18 cellular contexts compared by ENCODE assay signal in genomic region chr5:181044662-181045305, GRCh38. TPM values are rescaled to one million over a fixed set of nuclear protein-coding genes. Genes with fewer than 3 reads are reported as not detected.
A peak's percentile ranks its signal among the peaks of the same experiment; 100 is the strongest.
DNase-seq lines count a peak whose midpoint lies in the region; ATAC-seq and TF ChIP-seq lines count a peak whose summit lies in the region.
"Had no signal": no experiment of that assay in that cellular context is flagged by ENCODE, and none has a peak within 500 bp of the region (broad histone marks: within the 10 kb centered on the region; RNA-seq: fewer than 3 reads in every experiment).

No MANE protein-coding gene starts in this region.

- peak; percentile 41 to 52 for ATAC-seq in stimulated activated naive B cell treated with anti-CD40 and anti-IgM and Interleukin-4, amounts not matched to agents 10 μg/mL and 1 μg/mL and 100 μg/mL, for 72 hours (replicated peaks)
- ATAC-seq in GM21367 (IDR thresholded peaks at IDR 0.05; ENCODE audit: unreplicated experiment) (no peak), GM18907 (IDR thresholded peaks at IDR 0.05; ENCODE audit: unreplicated experiment) (no peak)
- ATAC-seq: HCT116 had no signal

- H3K27ac Mint-ChIP-seq in stimulated activated naive B cell treated with anti-CD40 and anti-IgM and Interleukin-4, amounts not matched to agents 10 μg/mL and 1 μg/mL and 100 μg/mL, for 72 hours = no peak overlapping the region
- H3K27ac Mint-ChIP-seq: nephron had no signal

- no peaks in the 10 kb centered on the region for H3K4me1 ChIP-seq in GM23248 (ENCODE audit: insufficient read depth)
- no peaks in the 10 kb centered on the region for H3K4me1 ChIP-seq in right atrium auricular region
- H3K4me1 ChIP-seq: uterus had no signal

- H3K4me2 ChIP-seq in GM23248 (ENCODE audit: unreplicated experiment) = no peak overlapping the region

- H3K4me3 ChIP-seq in GM23248 = no peak overlapping the region
- H3K4me3 ChIP-seq in right atrium auricular region = no peak overlapping the region
- H3K4me3 ChIP-seq: uterus had no signal

- H3K27me3 Mint-ChIP-seq in stimulated activated naive B cell treated with anti-CD40 and anti-IgM and Interleukin-4, amounts not matched to agents 10 μg/mL and 1 μg/mL and 100 μg/mL, for 72 hours = peaks cover 26 to 45% of the 10 kb centered on the region in 2 donors

- peaks cover 0 to 5% of the 10 kb centered on the region in 2 donors for H3K4me1 Mint-ChIP-seq in stimulated activated naive B cell treated with anti-CD40 and anti-IgM and Interleukin-4, amounts not matched to agents 10 μg/mL and 1 μg/mL and 100 μg/mL, for 72 hours

- H3K9me2 ChIP-seq in GM23248 (ENCODE audit: insufficient read depth) = no peaks in the 10 kb centered on the region

- in situ Hi-C loops in GM23248 (cut with MboI) = loop anchor here (25.0 kb wide), 3 partner anchors 107 to 907 kb away; no protein-coding TSS in a partner anchor

- no peaks in the 10 kb centered on the region for H4K20me1 ChIP-seq in GM23248 (ENCODE audit: insufficient read depth)

- no peak for TF ChIP-seq CTCF in VCaP (conservative IDR thresholded peaks at IDR 0.05)
- TF ChIP-seq CTCF in right atrium auricular region (IDR thresholded peaks at IDR 0.05) = no peak

- peaks cover 28% of the 10 kb centered on the region for H3K27me3 ChIP-seq in GM23248 (replicated peaks; ENCODE audit: insufficient read depth)
- no peaks in the 10 kb centered on the region for H3K27me3 ChIP-seq in right atrium auricular region

- H3K27ac ChIP-seq in GM23248 = no peak overlapping the region
- H3K27ac ChIP-seq in VCaP = peak overlapping the region; percentile 37; the same call in 1 of the 2 replicates
- peak overlapping the region; percentile 73 to 76 for H3K27ac ChIP-seq in right atrium auricular region

- H3K9ac ChIP-seq in GM23248 = no peak overlapping the region

- H3K79me2 ChIP-seq in GM23248 (ENCODE audit: insufficient read depth) = no peaks in the 10 kb centered on the region

- no peaks in the 10 kb centered on the region for H3K36me3 Mint-ChIP-seq in stimulated activated naive B cell treated with anti-CD40 and anti-IgM and Interleukin-4, amounts not matched to agents 10 μg/mL and 1 μg/mL and 100 μg/mL, for 72 hours

- H3K36me3 ChIP-seq in GM23248 (ENCODE audit: low read depth) (no peaks in the 10 kb centered on the region), right atrium auricular region (no peaks in the 10 kb centered on the region)
- H3K36me3 ChIP-seq: uterus had no signal

- DNase-seq in GM23248 (peak; percentile 29), right atrium auricular region (ENCODE audit: low spot score) (peak; percentile 60), RKO (ENCODE audit: low spot score) (no peak), amygdala (lab: John Stamatoyannopoulos, UW) (no peak)
- no peak for DNase-seq in stimulated activated naive B cell treated with anti-CD40 and anti-IgM and Interleukin-4, amounts not matched to agents 10 μg/mL and 1 μg/mL and 100 μg/mL, for 72 hours
- DNase-seq: activated effector memory CD4-positive, alpha-beta T cell treated with anti-CD3 and anti-CD28 coated beads, Interleukin-2, amount 50 U/mL, for 16 hours; C1 segment of cervical spinal cord; NCI-H446 treated with DMSO at 0.1 percent for 48 hours; OCI-M1; stimulated activated CD4-positive, alpha-beta T cell treated with anti-CD3 and anti-CD28 coated beads, Interleukin-4, amount 100 ng/mL, for 24 hours had no signal

- H3F3A ChIP-seq in GM23248 (ENCODE audit: insufficient read depth) = no peaks in the 10 kb centered on the region

- WGBS in GM23248 (ENCODE audit: low coverage in 1 of 2, low lambda C conversion rate in 2 of 2, missing lambda C conversion rate in 2 of 2), 2 experiments = 53 to 54% methylated on average over 11 of the region's 11 CpGs

- H2AFZ ChIP-seq in GM23248 = no peak overlapping the region

- no peak overlapping the region for H3K4me3 Mint-ChIP-seq in stimulated activated naive B cell treated with anti-CD40 and anti-IgM and Interleukin-4, amounts not matched to agents 10 μg/mL and 1 μg/mL and 100 μg/mL, for 72 hours
- H3K4me3 Mint-ChIP-seq: nephron had no signal

- H3K9me3 Mint-ChIP-seq in stimulated activated naive B cell treated with anti-CD40 and anti-IgM and Interleukin-4, amounts not matched to agents 10 μg/mL and 1 μg/mL and 100 μg/mL, for 72 hours = no peaks in the 10 kb centered on the region
- H3K9me3 Mint-ChIP-seq: nephron had no signal

- H3K9me3 ChIP-seq in GM23248 (ENCODE audit: low read depth) = no peaks in the 10 kb centered on the region
- no peaks in the 10 kb centered on the region for H3K9me3 ChIP-seq in right atrium auricular region
- H3K9me3 ChIP-seq: uterus had no signal

RNA-seq across cellular contexts. Expression of gene BTNL9, which starts 4.7 kb away (rescaled TPM):
- total RNA-seq in GM23248 (2014; rRNA removed; shearing (Covaris generic)) = not detected in 2 replicates
- not detected in 2 replicates for polyA plus RNA-seq in GM23248 (2016; fragmentation: Nextera tagmentation; extraction: Ambion mirVana)
- total RNA-seq in right atrium auricular region = 10 to 100 TPM in 1 of 2 donors, 1 to 10 TPM in 1; 5.3 to 23.5 TPM

RNA-seq across cellular contexts. Expression of gene BTNL3, which starts 56.1 kb away (rescaled TPM):
- total RNA-seq in GM23248 (2014; rRNA removed; shearing (Covaris generic)) = not detected in 2 replicates
- not detected in 2 replicates for polyA plus RNA-seq in GM23248 (2016; fragmentation: Nextera tagmentation; extraction: Ambion mirVana)
- total RNA-seq in right atrium auricular region = not detected
- total RNA-seq: dermis microvascular lymphatic vessel endothelial cell, lung microvascular endothelial cell, uterus had no signal

Comparison
In these comparisons a context has a peak if more than half of its experiments do, and no peak if none do; other contexts are left out.
1. DNase-seq: peak in GM23248 (single experiment) and right atrium auricular region (single experiment); none in stimulated activated naive B cell treated with anti-CD40 and anti-IgM and Interleukin-4, amounts not matched to agents 10 μg/mL and 1 μg/mL and 100 μg/mL, for 72 hours (single experiment), RKO (single experiment) and amygdala (0 of 56).
2. ATAC-seq: peak in stimulated activated naive B cell treated with anti-CD40 and anti-IgM and Interleukin-4, amounts not matched to agents 10 μg/mL and 1 μg/mL and 100 μg/mL, for 72 hours (2 of 2); none in GM21367 (single experiment) and GM18907 (single experiment).